In the genomic region with DNA sequence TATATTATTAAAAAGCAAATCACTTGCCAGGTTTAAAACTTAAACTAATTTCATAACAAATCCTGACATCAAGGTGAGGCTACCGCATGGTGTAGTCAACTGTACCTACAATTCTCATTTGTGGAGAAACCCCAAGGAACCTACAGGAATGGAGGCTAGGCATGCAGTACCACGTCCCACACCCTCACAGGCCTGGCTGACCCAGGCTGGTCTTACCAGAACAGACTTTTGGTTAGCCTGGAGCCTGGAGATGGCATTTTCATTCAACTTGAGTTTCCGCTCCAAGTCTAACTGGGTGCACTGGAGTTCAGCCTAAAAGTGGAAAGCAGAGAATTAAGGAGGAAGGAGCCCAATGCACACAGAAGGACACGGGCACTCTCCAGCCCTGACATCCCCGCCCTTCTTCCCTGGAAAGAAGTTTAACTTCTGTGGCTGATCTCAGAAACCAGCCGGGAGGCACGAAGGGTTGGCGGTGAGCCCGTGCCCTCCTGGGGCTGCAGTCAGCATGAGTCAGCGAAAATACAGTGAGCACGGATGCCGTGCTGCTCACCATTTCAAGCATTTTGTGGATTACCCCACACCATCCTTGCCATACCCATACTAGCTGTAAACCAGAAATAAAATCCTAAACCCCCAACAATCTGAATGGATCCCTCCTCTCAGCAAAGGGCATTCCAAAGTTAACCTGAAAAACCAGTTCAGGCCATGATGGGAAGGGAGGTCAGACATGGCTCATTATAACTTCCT, we compare ENCODE assay signal across 1 cellular context.
TF ChIP-seq lines count a peak whose summit lies in the region.

No MANE protein-coding gene starts in this region.

TF ChIP-seq in HEK293, 187 proteins besides CTCF, POLR2A, EP300 and RAD21:
- TF ChIP-seq WT1 (tag by site-specific recombination; IDR thresholded peaks at IDR 0.05) (0 out of 2 replicates have a peak, but pooled peaks have one; percentile 35), GLIS1 (tag by site-specific recombination; IDR thresholded peaks at IDR 0.05) (peak; percentile 41; the same call in 1 of the 2 replicates), ZBTB8A (tag by site-specific recombination; IDR thresholded peaks at IDR 0.05) (peak; percentile 44; the same call in 1 of the 2 replicates)
- TF ChIP-seq, protein P1, sequence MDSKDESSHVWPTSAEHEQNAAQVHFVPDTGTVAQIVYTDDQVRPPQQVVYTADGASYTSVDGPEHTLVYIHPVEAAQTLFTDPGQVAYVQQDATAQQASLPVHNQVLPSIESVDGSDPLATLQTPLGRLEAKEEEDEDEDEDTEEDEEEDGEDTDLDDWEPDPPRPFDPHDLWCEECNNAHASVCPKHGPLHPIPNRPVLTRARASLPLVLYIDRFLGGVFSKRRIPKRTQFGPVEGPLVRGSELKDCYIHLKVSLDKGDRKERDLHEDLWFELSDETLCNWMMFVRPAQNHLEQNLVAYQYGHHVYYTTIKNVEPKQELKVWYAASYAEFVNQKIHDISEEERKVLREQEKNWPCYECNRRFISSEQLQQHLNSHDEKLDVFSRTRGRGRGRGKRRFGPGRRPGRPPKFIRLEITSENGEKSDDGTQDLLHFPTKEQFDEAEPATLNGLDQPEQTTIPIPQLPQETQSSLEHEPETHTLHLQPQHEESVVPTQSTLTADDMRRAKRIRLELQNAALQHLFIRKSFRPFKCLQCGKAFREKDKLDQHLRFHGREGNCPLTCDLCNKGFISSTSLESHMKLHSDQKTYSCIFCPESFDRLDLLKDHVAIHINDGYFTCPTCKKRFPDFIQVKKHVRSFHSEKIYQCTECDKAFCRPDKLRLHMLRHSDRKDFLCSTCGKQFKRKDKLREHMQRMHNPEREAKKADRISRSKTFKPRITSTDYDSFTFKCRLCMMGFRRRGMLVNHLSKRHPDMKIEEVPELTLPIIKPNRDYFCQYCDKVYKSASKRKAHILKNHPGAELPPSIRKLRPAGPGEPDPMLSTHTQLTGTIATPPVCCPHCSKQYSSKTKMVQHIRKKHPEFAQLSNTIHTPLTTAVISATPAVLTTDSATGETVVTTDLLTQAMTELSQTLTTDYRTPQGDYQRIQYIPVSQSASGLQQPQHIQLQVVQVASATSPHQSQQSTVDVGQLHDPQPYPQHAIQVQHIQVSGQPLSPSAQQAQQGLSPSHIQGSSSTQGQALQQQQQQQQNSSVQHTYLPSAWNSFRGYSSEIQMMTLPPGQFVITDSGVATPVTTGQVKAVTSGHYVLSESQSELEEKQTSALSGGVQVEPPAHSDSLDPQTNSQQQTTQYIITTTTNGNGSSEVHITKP (tag by site-specific recombination; IDR thresholded peaks at IDR 0.05): peak; percentile 82
